In genomic region chr11:13465909-13466371, GRCh38 we compare ENCODE assay signal across 8 cellular contexts. TPM values are rescaled to one million over a fixed set of nuclear protein-coding genes. Genes with fewer than 3 reads are reported as not detected.
DNase-seq lines count a peak whose midpoint lies in the region; ATAC-seq and TF ChIP-seq lines count a peak whose summit lies in the region.

No MANE protein-coding gene starts in this region.

- H3K9me2 ChIP-seq in MM.1S (replicated peaks; ENCODE audit: insufficient read depth, low read length): no peaks in the 10 kb centered on the region

- H3K9me3 ChIP-seq in MM.1S (replicated peaks; ENCODE audit: insufficient read depth, low read length): no peaks in the 10 kb centered on the region
- H3K9me3 ChIP-seq in adrenal gland (replicated peaks in 1 of 3): no peaks in the 10 kb centered on the region

- peak overlapping the region; percentile 30; the same call in 1 of the 2 replicates for H3K4me2 ChIP-seq in MM.1S (ENCODE audit: low read depth, low read length)

- TF ChIP-seq CTCF in MM.1S (IDR thresholded peaks at IDR 0.05; ENCODE audit: low read length): peak; percentile 66
- TF ChIP-seq CTCF in adrenal gland (IDR thresholded peaks at IDR 0.05): peak; percentile 27 to 62 (median 48)

- no peaks in the 10 kb centered on the region for H4K20me1 ChIP-seq in MM.1S (ENCODE audit: insufficient read depth, low read length)

- H3K4me3 ChIP-seq in MM.1S (ENCODE audit: low read length) (no peak overlapping the region), adrenal gland (no peak overlapping the region)

- DNase-seq in NCI-H2107 treated with DMSO at 0.1 percent for 48 hours (lab: John Stamatoyannopoulos, UW; ENCODE audit: unreplicated experiment) (peak; percentile 37), NCI-H2107 (lab: John Stamatoyannopoulos, UW) (no peak), MM.1S (peak; percentile 34), adrenal gland (peak in 2 of 7 donors; percentile 12 to 23), kidney tubule cell (ENCODE audit: low spot score) (peak; percentile 59), NCI-H128 (lab: John Stamatoyannopoulos, UW; ENCODE audit: unreplicated experiment) (no peak)

- H3K4me1 ChIP-seq in MM.1S (ENCODE audit: low read length): peaks cover 10% of the 10 kb centered on the region; the same call in 1 of the 2 replicates
- peaks cover 8 to 21% of the 10 kb centered on the region in 2 donors for H3K4me1 ChIP-seq in adrenal gland (replicated peaks in 1 of 2)

- no peaks in the 10 kb centered on the region for H3F3A ChIP-seq in MM.1S (ENCODE audit: insufficient read depth, low read length)

- no peak overlapping the region; the same call in 1 of the 2 replicates for H3K9ac ChIP-seq in MM.1S (ENCODE audit: low read length)

- ATAC-seq in HG03039 (IDR thresholded peaks at IDR 0.05; ENCODE audit: unreplicated experiment) (no peak), GM21723 (IDR thresholded peaks at IDR 0.05; ENCODE audit: unreplicated experiment) (no peak)

- H2AFZ ChIP-seq in MM.1S (ENCODE audit: low read length): peak overlapping the region; percentile 26; the same call in 1 of the 2 replicates

- peaks cover 20% of the 10 kb centered on the region for H3K79me2 ChIP-seq in MM.1S (ENCODE audit: low read length)

- no peak for TF ChIP-seq POLR2A in adrenal gland (IDR thresholded peaks at IDR 0.05)

- H3K27ac ChIP-seq in MM.1S (ENCODE audit: low read length): no peak overlapping the region
- H3K27ac ChIP-seq in adrenal gland: no peak overlapping the region

- H3K27me3 ChIP-seq in MM.1S (replicated peaks; ENCODE audit: insufficient read depth, low read length) (no peaks in the 10 kb centered on the region), adrenal gland (no peaks in the 10 kb centered on the region)

- H3K36me3 ChIP-seq in MM.1S (replicated peaks; ENCODE audit: insufficient read depth, low read length): no peaks in the 10 kb centered on the region
- H3K36me3 ChIP-seq in adrenal gland (replicated peaks in 1 of 2): no peaks in the 10 kb centered on the region

- intact Hi-C loops in adrenal gland (cut with DNase I): loop anchor here in 1 of 2 donors (10.0 kb wide), 1 partner anchor 111 kb away; no protein-coding TSS in a partner anchor

- 3 to 6% (median 5%) methylated on average over 6 of the region's 6 CpGs for WGBS in adrenal gland, 4 donors

RNA-seq across cellular contexts. Expression of gene BTBD10, which starts 2.9 kb away (rescaled TPM):
- total RNA-seq in adrenal gland: 10 to 100 TPM; 16.6 to 39.8 (median 21.9) TPM
- 10 to 100 TPM in 2 of 3 donors, 1 to 10 TPM in 1; 9.3 to 27.6 (median 10.4) TPM for polyA plus RNA-seq in adrenal gland

RNA-seq across cellular contexts. Expression of gene PTH, which starts 29.9 kb away (rescaled TPM):
- not detected for total RNA-seq in adrenal gland
- not detected for polyA plus RNA-seq in adrenal gland

Comparison
In these comparisons a context has a peak if more than half of its experiments do, and no peak if none do; other contexts are left out.
1. DNase-seq: peak in NCI-H2107 treated with DMSO at 0.1 percent for 48 hours (single experiment), MM.1S (single experiment) and kidney tubule cell (single experiment); none in NCI-H2107 (single experiment) and NCI-H128 (single experiment).